In the genomic region with DNA sequence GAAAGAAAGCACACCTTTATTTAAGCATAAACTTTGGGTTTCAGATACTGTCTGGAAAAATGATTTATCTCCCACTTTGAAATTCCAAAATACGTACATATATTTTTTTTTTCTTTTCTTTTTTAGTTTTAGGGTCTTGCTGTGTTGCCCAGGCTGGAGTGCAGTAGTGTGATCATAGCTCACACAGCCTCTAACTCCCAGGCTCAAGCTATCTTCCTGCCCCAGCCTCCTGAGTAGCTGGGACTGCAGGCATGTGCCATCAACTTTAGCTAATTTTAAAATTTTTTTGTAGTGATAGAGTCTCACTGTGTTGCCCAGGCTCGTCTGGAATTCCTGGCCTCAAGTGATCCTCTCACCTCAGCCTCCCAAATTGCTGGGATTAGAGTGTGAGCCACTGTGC, we compare ENCODE assay signal across 22 cellular contexts.
"Had no signal": no experiment of that assay in that cellular context is flagged by ENCODE, and none has a peak within 500 bp of the region (broad histone marks: within the 10 kb centered on the region; RNA-seq: fewer than 3 reads in every experiment).

No MANE protein-coding gene starts in this region.

- ATAC-seq: foreskin keratinocyte, gastroesophageal sphincter, heart left ventricle, left cardiac atrium, left lung, left ventricle myocardium superior, lower lobe of right lung, mucosa of descending colon had no signal

- H3K4me3 ChIP-seq: coronary artery, dorsolateral prefrontal cortex, esophagus muscularis mucosa, gastroesophageal sphincter, heart left ventricle, hepatocyte, left lung, lower lobe of right lung, mucosa of descending colon had no signal

- FAIRE-seq: colon, endothelial cell of umbilical vein, frontal cortex, keratinocyte had no signal

- H3K27me3 ChIP-seq: dorsolateral prefrontal cortex, esophagus muscularis mucosa, foreskin keratinocyte, gastroesophageal sphincter, heart left ventricle, hepatocyte, left lung had no signal

- H3K9me3 ChIP-seq: esophagus muscularis mucosa, gastroesophageal sphincter, heart left ventricle, left lung, lower lobe of right lung, mucosa of descending colon had no signal

- DNase-seq: dermis blood vessel endothelial cell; dorsolateral prefrontal cortex; effector CD4-positive, alpha-beta T cell; effector memory CD4-positive, alpha-beta T cell; foreskin keratinocyte; heart left ventricle; hypothalamus; immature natural killer cell; left cardiac atrium; left lung; left ventricle myocardium superior; lower lobe of right lung; mesenchymal stem cell; mucosa of descending colon had no signal

- H2AFZ ChIP-seq: hepatocyte had no signal

- H3K4me2 ChIP-seq: hepatocyte had no signal

- H3K27ac ChIP-seq: coronary artery, dorsolateral prefrontal cortex, esophagus muscularis mucosa, foreskin keratinocyte, gastroesophageal sphincter, heart left ventricle, hepatocyte, left lung, lower lobe of right lung had no signal

- H3K4me1 ChIP-seq: esophagus muscularis mucosa, foreskin keratinocyte, gastroesophageal sphincter, heart left ventricle, left lung, lower lobe of right lung had no signal

- H3K79me2 ChIP-seq: hepatocyte had no signal
